ENCODE assay signal across 11 cellular contexts in genomic region chr2:158953454-158953853, GRCh38. TPM values are rescaled to one million over a fixed set of nuclear protein-coding genes. Genes with fewer than 3 reads are reported as not detected.
DNase-seq lines count a peak whose midpoint lies in the region; ATAC-seq and TF ChIP-seq lines count a peak whose summit lies in the region.
"Had no signal": no experiment of that assay in that cellular context is flagged by ENCODE, and none has a peak within 500 bp of the region (broad histone marks: within the 10 kb centered on the region; RNA-seq: fewer than 3 reads in every experiment).

No MANE protein-coding gene starts in this region.

- peaks cover 4% of the 10 kb centered on the region for H3K9me3 Mint-ChIP-seq in progenitor cell of endocrine pancreas (ENCODE audit: low read depth)

- ATAC-seq in SK-N-SH treated with all-trans-retinoic acid at 6 μM for 48 hours, result peak; percentile 21; the same call in 2 of the 3 replicates
- ATAC-seq in GM18868 (IDR thresholded peaks at IDR 0.05; ENCODE audit: unreplicated experiment), result no peak
- ATAC-seq: activated CD4-positive, CD25-positive, alpha-beta regulatory T cell treated with anti-CD3 and anti-CD28 coated beads, Interleukin-2, amount 50 U/mL, for 24 hours had no signal

- H3K4me3 ChIP-seq in fibroblast of the aortic adventitia (ENCODE audit: low read depth, low read length), result no peak overlapping the region

- H3K27ac Mint-ChIP-seq in progenitor cell of endocrine pancreas, result peak overlapping the region; percentile 94

- no peak overlapping the region for H3K4me3 Mint-ChIP-seq in progenitor cell of endocrine pancreas (ENCODE audit: low read depth)
- H3K4me3 Mint-ChIP-seq: CD4-positive, alpha-beta memory T cell had no signal

- no peaks in the 10 kb centered on the region for H3K27me3 Mint-ChIP-seq in progenitor cell of endocrine pancreas

- H3K36me3 Mint-ChIP-seq in progenitor cell of endocrine pancreas (ENCODE audit: insufficient read depth), result no peaks in the 10 kb centered on the region
- H3K36me3 Mint-ChIP-seq: CD4-positive, alpha-beta memory T cell had no signal

- peaks cover 22% of the 10 kb centered on the region for H3K4me1 Mint-ChIP-seq in progenitor cell of endocrine pancreas (ENCODE audit: low read depth)

- peak; percentile 62 for DNase-seq in EH (ENCODE audit: low read depth)
- DNase-seq in fibroblast of the aortic adventitia (ENCODE audit: low read depth), result peak; percentile 95
- DNase-seq in progenitor cell of endocrine pancreas (ENCODE audit: low spot score, unreplicated experiment), result no peak
- no peak for DNase-seq in stimulated activated CD4-positive, alpha-beta T cell treated with anti-CD3 and anti-CD28 coated beads, Interleukin-2, amount 100 ng/mL, for 24 hours
- DNase-seq in OCI-M2 (lab: John Stamatoyannopoulos, UW; ENCODE audit: unreplicated experiment), result no peak
- no peak for DNase-seq in midbrain (lab: John Stamatoyannopoulos, UW)
- DNase-seq: activated naive CD4-positive, alpha-beta T cell had no signal

- TF ChIP-seq CTCF in fibroblast of the aortic adventitia (IDR thresholded peaks at IDR 0.05; ENCODE audit: insufficient read depth, low read length), result no peak
- TF ChIP-seq CTCF in progenitor cell of endocrine pancreas (IDR thresholded peaks at IDR 0.05; ENCODE audit: unreplicated experiment), result no peak

TF ChIP-seq in SK-N-SH treated with all-trans-retinoic acid at 6 μM for 48 hours, 23 proteins besides CTCF, POLR2A, EP300 and RAD21:
- TF ChIP-seq PPARA (CRISPR knock-in tag; IDR thresholded peaks at IDR 0.05; ENCODE audit: borderline replicate concordance), result no peak
- no peak for TF ChIP-seq ESRRG (CRISPR knock-in tag; IDR thresholded peaks at IDR 0.05)
- no peak for TF ChIP-seq ZNF70 (CRISPR knock-in tag; IDR thresholded peaks at IDR 0.05)
- TF ChIP-seq SNAI2 (CRISPR knock-in tag; IDR thresholded peaks at IDR 0.05), result no peak
- TF ChIP-seq TOX (CRISPR knock-in tag; IDR thresholded peaks at IDR 0.05; ENCODE audit: borderline replicate concordance), result no peak
- no peak for TF ChIP-seq TCF4 (CRISPR knock-in tag; IDR thresholded peaks at IDR 0.05; ENCODE audit: borderline replicate concordance)
- no peak for TF ChIP-seq CREB5 (CRISPR knock-in tag; IDR thresholded peaks at IDR 0.05; ENCODE audit: low read depth)
- TF ChIP-seq ZFP30 (CRISPR knock-in tag; IDR thresholded peaks at IDR 0.05), result no peak
- no peak for TF ChIP-seq TSHZ2 (CRISPR knock-in tag; IDR thresholded peaks at IDR 0.05)
- no peak for TF ChIP-seq POU6F1 (CRISPR knock-in tag; IDR thresholded peaks at IDR 0.05; ENCODE audit: borderline replicate concordance, low read depth)

RNA-seq across cellular contexts. Expression of gene TANC1, which starts 15.0 kb away (rescaled TPM):
- total RNA-seq in fibroblast of the aortic adventitia (ENCODE audit: low replicate concordance) (11.9 and 22.7 TPM in 2 replicates), progenitor cell of endocrine pancreas (29.8 and 33.8 TPM in 2 replicates)

Comparison
In these comparisons a context has a peak if more than half of its experiments do, and no peak if none do; other contexts are left out.
1. DNase-seq: peak in EH (single experiment) and fibroblast of the aortic adventitia (single experiment); none in progenitor cell of endocrine pancreas (single experiment), stimulated activated CD4-positive, alpha-beta T cell treated with anti-CD3 and anti-CD28 coated beads, Interleukin-2, amount 100 ng/mL, for 24 hours (0 of 2), OCI-M2 (single experiment) and midbrain (single experiment).